Comparison of ENCODE assay signal across 10 cellular contexts in the genomic region with DNA sequence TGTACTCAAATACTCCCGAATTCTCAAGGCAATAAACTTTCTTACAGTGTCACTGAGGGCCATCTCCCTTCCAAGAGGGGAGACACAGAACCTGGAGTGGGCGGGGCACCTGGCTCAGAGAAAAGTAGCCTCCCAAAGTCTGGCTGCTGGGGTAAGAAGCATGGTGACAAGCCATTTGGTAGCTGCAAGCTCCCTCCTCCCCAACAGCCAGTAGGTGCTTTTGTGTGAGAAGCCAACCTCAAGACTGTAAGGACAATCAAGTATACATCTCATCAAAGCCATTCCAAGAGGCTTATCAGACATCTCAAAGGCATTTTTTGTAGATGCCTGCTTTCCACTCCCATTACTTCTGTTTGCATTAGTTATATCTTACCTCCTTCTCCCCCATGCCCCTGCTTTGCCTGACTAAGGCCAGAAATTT. TPM values are rescaled to one million over a fixed set of nuclear protein-coding genes. Genes with fewer than 3 reads are reported as not detected.
DNase-seq lines count a peak whose midpoint lies in the region; ATAC-seq and TF ChIP-seq lines count a peak whose summit lies in the region.
"Had no signal": no experiment of that assay in that cellular context is flagged by ENCODE, and none has a peak within 500 bp of the region (broad histone marks: within the 10 kb centered on the region; RNA-seq: fewer than 3 reads in every experiment).

No MANE protein-coding gene starts in this region.

- peaks cover 0 to 2% of the 10 kb centered on the region in 2 donors for H3K36me3 Mint-ChIP-seq in CD14-positive monocyte

- H3K27ac Mint-ChIP-seq in CD14-positive monocyte: no peak overlapping the region

- peak; percentile 24 for DNase-seq in ELF-1 (ENCODE audit: low read depth, low spot score)
- DNase-seq in astrocyte of the hippocampus (ENCODE audit: low read depth, low spot score): peak; percentile 38
- peak; percentile 70 for DNase-seq in islet precursor cell
- DNase-seq in skeletal muscle cell (ENCODE audit: low read depth): no peak
- no peak for DNase-seq in CD14-positive monocyte (ENCODE audit: low spot score)
- no peak for DNase-seq in stimulated activated CD4-positive, alpha-beta T cell treated with anti-CD3 and anti-CD28 coated beads, Interleukin-4, amount 100 ng/mL, for 24 hours
- no peak for DNase-seq in activated effector memory CD4-positive, alpha-beta T cell treated with Interleukin-2 at 50 U/mL for 16 hours
- DNase-seq: activated CD4-positive, alpha-beta T cell treated with anti-CD3 and anti-CD28 coated beads, Interleukin-2, amount 50 U/mL, for 4 hours; KBM-7 had no signal

- H3K4me1 Mint-ChIP-seq in CD14-positive monocyte: peaks cover 39% of the 10 kb centered on the region

- peak overlapping the region; percentile 83 for H3K4me3 ChIP-seq in skeletal muscle cell (ENCODE audit: low read depth, low read length)

- no peaks in the 10 kb centered on the region for H3K9me3 Mint-ChIP-seq in CD14-positive monocyte

- peak overlapping the region in 1 of 2 donors; percentile 66 for H3K4me3 Mint-ChIP-seq in CD14-positive monocyte

- no peak for TF ChIP-seq CTCF in CD14-positive monocyte (IDR thresholded peaks at IDR 0.05)

- no peak for ATAC-seq in HG03039 (IDR thresholded peaks at IDR 0.05; ENCODE audit: unreplicated experiment)

- intact Hi-C loops in CD14-positive monocyte (cut with micrococcal nuclease): loop anchor here in 1 of 2 donors (5.0 kb wide), 2 partner anchors 46 to 124 kb away; no protein-coding TSS in a partner anchor

- H3K27me3 Mint-ChIP-seq in CD14-positive monocyte (ENCODE audit: low read depth in 3 of 3): peaks cover 4 to 11% (median 5%) of the 10 kb centered on the region in 3 donors

RNA-seq across cellular contexts. Expression of gene DAB2, which starts 1.4 kb away (rescaled TPM):
- 1 to 10 TPM in 1 of 2 donors, under 1 TPM in 1; 0.98 to 3.0 TPM for polyA plus RNA-seq in CD14-positive monocyte

RNA-seq across cellular contexts. Expression of gene C9, which starts 59.0 kb away (rescaled TPM):
- polyA plus RNA-seq in CD14-positive monocyte: not detected

Comparison
In these comparisons a context has a peak if more than half of its experiments do, and no peak if none do; other contexts are left out.
1. DNase-seq: peak in ELF-1 (single experiment), astrocyte of the hippocampus (single experiment) and islet precursor cell (single experiment); none in skeletal muscle cell (single experiment), CD14-positive monocyte (single experiment), stimulated activated CD4-positive, alpha-beta T cell treated with anti-CD3 and anti-CD28 coated beads, Interleukin-4, amount 100 ng/mL, for 24 hours (single experiment) and activated effector memory CD4-positive, alpha-beta T cell treated with Interleukin-2 at 50 U/mL for 16 hours (single experiment).